9 cellular contexts compared by ENCODE assay signal in genomic region chr6:30820196-30820595, GRCh38.
DNase-seq lines count a peak whose midpoint lies in the region; TF ChIP-seq lines count a peak whose summit lies in the region.
"Had no signal": no experiment of that assay in that cellular context is flagged by ENCODE, and none has a peak within 500 bp of the region (broad histone marks: within the 10 kb centered on the region; RNA-seq: fewer than 3 reads in every experiment).

No MANE protein-coding gene starts in this region.

- H3K4me2 ChIP-seq in trophoblast cell (ENCODE audit: low read length) (no peak overlapping the region), OCI-LY7 (ENCODE audit: low read length) (no peak overlapping the region)

- no peaks in the 10 kb centered on the region for H3K27me3 ChIP-seq in trophoblast cell (ENCODE audit: insufficient read depth, low read length)

- TF ChIP-seq CTCF in endothelial cell (IDR thresholded peaks at IDR 0.05; ENCODE audit: unreplicated experiment) = no peak
- no peak for TF ChIP-seq CTCF in OCI-LY7 (conservative IDR thresholded peaks at IDR 0.05; ENCODE audit: low read length)

- H2AFZ ChIP-seq in trophoblast cell (ENCODE audit: insufficient read depth, low read length, poor library complexity) (peak overlapping the region; percentile 20), OCI-LY7 (ENCODE audit: low read length) (no peak overlapping the region)

- no peaks in the 10 kb centered on the region for H3K36me3 ChIP-seq in trophoblast cell (ENCODE audit: control insufficient read depth in 1 of 2, insufficient read depth in 2 of 2, low read length in 2 of 2)
- no peaks in the 10 kb centered on the region for H3K36me3 ChIP-seq in OCI-LY7 (ENCODE audit: insufficient read depth, low read length)

- H3K9me3 ChIP-seq in trophoblast cell (ENCODE audit: insufficient read depth, low read depth, low read length) (no peaks in the 10 kb centered on the region), OCI-LY7 (ENCODE audit: low read length) (no peaks in the 10 kb centered on the region)

- H3K27ac ChIP-seq in trophoblast cell (ENCODE audit: low read depth, low read length) = peak overlapping the region; percentile 39
- H3K27ac ChIP-seq in OCI-LY7 (ENCODE audit: low read depth, low read length, poor library complexity, severe bottlenecking) = no peak overlapping the region

- H4K8ac ChIP-seq in trophoblast cell (ENCODE audit: low read depth, low read length) = peak overlapping the region; percentile 19

- in situ Hi-C loops in SK-MEL-5 (cut with HindIII; ENCODE audit: low pct_unique_long_range_greater_than_20kb, low sequenced_read_pairs) = no loop called here

- no peak overlapping the region for H3K9ac ChIP-seq in trophoblast cell (ENCODE audit: low read length)

- peak overlapping the region; percentile 44 for H3K14ac ChIP-seq in trophoblast cell (ENCODE audit: low read length)

- H3K36me3 Mint-ChIP-seq in endothelial cell (ENCODE audit: low read depth, unreplicated experiment) = no peaks in the 10 kb centered on the region

- POLR2A ChIA-PET in OCI-LY7 (lab: Charles Lee) = interaction anchor here (0.6 to 1.2 kb wide), 3 partner anchors 15 to 224 kb away, joined by 3 to 4 read pairs (median 3); no protein-coding TSS in a partner anchor

- H3K4ac ChIP-seq in trophoblast cell (ENCODE audit: low read depth, low read length) = peak overlapping the region; percentile 20

- H3K9me3 Mint-ChIP-seq in endothelial cell (ENCODE audit: unreplicated experiment) = no peaks in the 10 kb centered on the region
- H3K9me3 Mint-ChIP-seq: activated B cell treated with CpG ODN at 0.5 μM for 24 hours had no signal

- 100% methylated on average over 1 of the region's 1 CpG for WGBS in trophoblast cell (ENCODE audit: extremely low coverage, insufficient coverage, insufficient read length)

- peak overlapping the region; percentile 51 for H3K18ac ChIP-seq in trophoblast cell (ENCODE audit: low read length)

- H3K9me2 ChIP-seq in OCI-LY7 (ENCODE audit: insufficient read depth, low read length) = no peaks in the 10 kb centered on the region

- H4K20me1 ChIP-seq in OCI-LY7 (ENCODE audit: insufficient read depth, low read length) = no peaks in the 10 kb centered on the region

- H3K4me3 ChIP-seq in trophoblast cell (ENCODE audit: low read depth, low read length) = no peak overlapping the region
- H3K4me3 ChIP-seq in OCI-LY7 (ENCODE audit: low read depth, low read length, poor library complexity, severe bottlenecking) = no peak overlapping the region

- H3K4me3 Mint-ChIP-seq in endothelial cell (ENCODE audit: unreplicated experiment) = no peak overlapping the region
- H3K4me3 Mint-ChIP-seq: activated B cell treated with CpG ODN at 0.5 μM for 24 hours had no signal

- no peak overlapping the region for H3K27ac Mint-ChIP-seq in endothelial cell (ENCODE audit: unreplicated experiment)
- H3K27ac Mint-ChIP-seq: activated B cell treated with CpG ODN at 0.5 μM for 24 hours had no signal

- no TSS peak for BruUV-seq in OCI-LY7 (replicated peaks; lab: Mats Ljungman, UMichigan)

- H2AK5ac ChIP-seq in trophoblast cell (ENCODE audit: low read length) = peak overlapping the region; percentile 65

- H2BK120ac ChIP-seq in trophoblast cell (ENCODE audit: insufficient read depth, low read length, poor library complexity) = peak overlapping the region; percentile 85

- peaks cover 5% of the 10 kb centered on the region for H3K4me1 Mint-ChIP-seq in endothelial cell (ENCODE audit: unreplicated experiment)

- no peak overlapping the region for H3K23ac ChIP-seq in trophoblast cell (ENCODE audit: low read length)

- peaks cover 23% of the 10 kb centered on the region for H3K79me1 ChIP-seq in trophoblast cell (ENCODE audit: low read length)

- DNase-seq in DMS53 (lab: John Stamatoyannopoulos, UW) (peak; percentile 45), SK-MEL-5 (ENCODE audit: low read depth, low spot score) (peak; percentile 44), fibroblast of peridontal ligament (ENCODE audit: extremely low read depth) (peak; percentile 84), trophoblast cell (no peak), NCI-H2107 treated with DMSO at 0.1 percent for 48 hours (lab: John Stamatoyannopoulos, UW; ENCODE audit: unreplicated experiment) (no peak), endothelial cell (ENCODE audit: low spot score) (no peak), NCI-H510A treated with DMSO at 0.1 percent for 48 hours (lab: John Stamatoyannopoulos, UW) (no peak), OCI-LY7 (ENCODE audit: low spot score) (no peak)
- DNase-seq: activated B cell treated with CpG ODN at 0.5 μM for 24 hours had no signal

- H2BK5ac ChIP-seq in trophoblast cell (ENCODE audit: low read depth, low read length, poor library complexity) = peak overlapping the region; percentile 35

- no peak overlapping the region for H4K12ac ChIP-seq in trophoblast cell (ENCODE audit: low read depth, low read length)

- peak overlapping the region; percentile 91 for H2BK12ac ChIP-seq in trophoblast cell (ENCODE audit: low read length)

- peak overlapping the region; percentile 76 for H4K91ac ChIP-seq in trophoblast cell (ENCODE audit: low read depth, low read length)

- CTCF ChIA-PET in OCI-LY7 (lab: Charles Lee; ENCODE audit: unreplicated experiment) = interaction anchor here (0.6 kb wide), 1 partner anchor 31 kb away, joined by 3 read pairs; no protein-coding TSS in a partner anchor

- no peaks in the 10 kb centered on the region for H3K79me2 ChIP-seq in trophoblast cell (ENCODE audit: control insufficient read depth, insufficient read depth, low read length, poor library complexity)
- H3K79me2 ChIP-seq in OCI-LY7 (ENCODE audit: insufficient read depth, low read depth, low read length) = no peaks in the 10 kb centered on the region

- no peaks in the 10 kb centered on the region for H3K27me3 Mint-ChIP-seq in endothelial cell (ENCODE audit: unreplicated experiment)

- intact Hi-C loops in OCI-LY7 (cut with micrococcal nuclease; ENCODE audit: unreplicated experiment) = loop anchor here (2.0 kb wide), 1 partner anchor 267 kb away; no protein-coding TSS in a partner anchor

- peaks cover 15 to 16% of the 10 kb centered on the region in 2 experiments for H3K4me1 ChIP-seq in trophoblast cell (ENCODE audit: control insufficient read depth in 1 of 2, insufficient read depth in 2 of 2, low read length in 2 of 2)
- no peaks in the 10 kb centered on the region for H3K4me1 ChIP-seq in OCI-LY7 (ENCODE audit: insufficient read depth, low read length, poor library complexity, severe bottlenecking)

Comparison
In these comparisons a context has a peak if more than half of its experiments do, and no peak if none do; other contexts are left out.
1. DNase-seq: peak in DMS53 (single experiment), SK-MEL-5 (single experiment) and fibroblast of peridontal ligament (single experiment); none in trophoblast cell (0 of 2), NCI-H2107 treated with DMSO at 0.1 percent for 48 hours (single experiment), endothelial cell (single experiment), NCI-H510A treated with DMSO at 0.1 percent for 48 hours (single experiment) and OCI-LY7 (single experiment).